Comparison of ENCODE assay signal across 1 cellular context in the genomic region with DNA sequence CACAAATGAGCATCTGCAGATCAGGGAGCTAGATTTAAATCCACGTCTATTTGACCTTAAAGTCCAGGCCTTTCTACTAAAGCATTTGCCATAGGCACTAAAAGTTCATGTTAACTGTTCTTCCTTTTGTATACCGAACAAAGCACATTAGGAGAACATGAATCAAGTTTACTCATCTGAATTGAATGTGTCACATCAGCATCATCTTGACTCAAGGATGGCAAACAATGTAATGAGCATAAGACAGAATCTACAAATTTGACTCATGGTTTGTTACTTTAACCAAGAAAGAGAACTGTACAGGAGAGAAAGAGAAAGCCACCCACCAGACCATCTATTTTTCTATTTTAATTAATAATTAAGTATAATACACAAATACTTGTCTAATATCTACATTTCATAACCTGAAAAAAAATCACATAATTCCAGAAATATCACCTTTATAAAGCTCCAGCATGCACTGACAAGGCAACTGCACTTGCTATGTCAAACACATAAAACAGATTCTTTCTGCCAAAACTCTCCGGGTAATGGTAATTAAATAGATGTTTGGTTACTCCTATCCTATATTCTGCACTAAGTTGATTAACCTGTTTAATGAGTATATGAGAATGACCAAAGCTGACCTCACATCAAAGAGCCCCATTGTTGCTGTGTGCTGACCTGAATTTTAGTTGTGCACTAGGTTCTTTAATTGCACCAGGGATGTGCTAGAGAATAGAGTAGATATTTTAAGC.
A peak's percentile ranks its signal among the peaks of the same experiment; 100 is the strongest.
TF ChIP-seq lines count a peak whose summit lies in the region.

No MANE protein-coding gene starts in this region.

TF ChIP-seq in GM12878, 131 proteins besides CTCF, POLR2A, EP300 and RAD21:
- TF ChIP-seq BMI1 (IDR thresholded peaks at IDR 0.05; ENCODE audit: borderline replicate concordance): no peak
- TF ChIP-seq, protein P1, sequence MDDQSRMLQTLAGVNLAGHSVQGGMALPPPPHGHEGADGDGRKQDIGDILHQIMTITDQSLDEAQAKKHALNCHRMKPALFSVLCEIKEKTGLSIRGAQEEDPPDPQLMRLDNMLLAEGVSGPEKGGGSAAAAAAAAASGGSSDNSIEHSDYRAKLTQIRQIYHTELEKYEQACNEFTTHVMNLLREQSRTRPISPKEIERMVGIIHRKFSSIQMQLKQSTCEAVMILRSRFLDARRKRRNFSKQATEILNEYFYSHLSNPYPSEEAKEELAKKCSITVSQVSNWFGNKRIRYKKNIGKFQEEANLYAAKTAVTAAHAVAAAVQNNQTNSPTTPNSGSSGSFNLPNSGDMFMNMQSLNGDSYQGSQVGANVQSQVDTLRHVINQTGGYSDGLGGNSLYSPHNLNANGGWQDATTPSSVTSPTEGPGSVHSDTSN (IDR thresholded peaks at IDR 0.05; ENCODE audit: insufficient replicate concordance, low read depth, low read length): peak; percentile 39
- TF ChIP-seq, protein P2, sequence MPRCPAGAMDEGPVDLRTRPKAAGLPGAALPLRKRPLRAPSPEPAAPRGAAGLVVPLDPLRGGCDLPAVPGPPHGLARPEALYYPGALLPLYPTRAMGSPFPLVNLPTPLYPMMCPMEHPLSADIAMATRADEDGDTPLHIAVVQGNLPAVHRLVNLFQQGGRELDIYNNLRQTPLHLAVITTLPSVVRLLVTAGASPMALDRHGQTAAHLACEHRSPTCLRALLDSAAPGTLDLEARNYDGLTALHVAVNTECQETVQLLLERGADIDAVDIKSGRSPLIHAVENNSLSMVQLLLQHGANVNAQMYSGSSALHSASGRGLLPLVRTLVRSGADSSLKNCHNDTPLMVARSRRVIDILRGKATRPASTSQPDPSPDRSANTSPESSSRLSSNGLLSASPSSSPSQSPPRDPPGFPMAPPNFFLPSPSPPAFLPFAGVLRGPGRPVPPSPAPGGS (IDR thresholded peaks at IDR 0.05; ENCODE audit: borderline replicate concordance, insufficient read depth, low read depth, low read length, poor library complexity, severe bottlenecking): peak; percentile 88
